In genomic region chr11:88332851-88333250, GRCh38 we compare ENCODE assay signal across 21 cellular contexts. TPM values are rescaled to one million over a fixed set of nuclear protein-coding genes. Genes with fewer than 3 reads are reported as not detected.
DNase-seq lines count a peak whose midpoint lies in the region; ATAC-seq and TF ChIP-seq lines count a peak whose summit lies in the region.
"Had no signal": no experiment of that assay in that cellular context is flagged by ENCODE, and none has a peak within 500 bp of the region (broad histone marks: within the 10 kb centered on the region; RNA-seq: fewer than 3 reads in every experiment).

No MANE protein-coding gene starts in this region.

- no peak overlapping the region for H3K4me3 Mint-ChIP-seq in T-helper 17 cell

- peaks cover 28% of the 10 kb centered on the region for H3K4me1 ChIP-seq in iPS-20b (ENCODE audit: insufficient read depth, low read length)

- DNase-seq in AG20443 (ENCODE audit: low spot score) (peak; percentile 14), EH (ENCODE audit: low read depth) (peak; percentile 33), DMS 273 (lab: John Stamatoyannopoulos, UW; ENCODE audit: unreplicated experiment) (no peak), T-helper 17 cell (no peak), OCI-M1 (lab: John Stamatoyannopoulos, UW) (no peak)
- DNase-seq: activated CD4-positive, CD25-positive, alpha-beta regulatory T cell treated with anti-CD3 and anti-CD28 coated beads, Interleukin-2, amount 50 U/mL, for 72 hours; amniotic stem cell; cerebellar nuclear complex; COR-L47; effector CD4-positive, alpha-beta T cell; glutamatergic neuron; GOT3; NCI-H1417 treated with DMSO at 0.1 percent for 48 hours; NCI-H748 treated with DMSO at 0.1 percent for 48 hours; nucleus accumbens; retina; T-helper 9 cell had no signal

- no peaks in the 10 kb centered on the region for H3K27me3 Mint-ChIP-seq in T-helper 17 cell

- H3K4me3 ChIP-seq in WI38 (ENCODE audit: low read depth, low read length) (peak overlapping the region; percentile 96), iPS-20b (ENCODE audit: low read length) (peak overlapping the region; percentile 17; the same call in 1 of the 2 replicates)
- H3K4me3 ChIP-seq: esophagus muscularis mucosa had no signal

- H3K4me1 Mint-ChIP-seq in T-helper 17 cell = peaks cover 39% of the 10 kb centered on the region

- H3K36me3 Mint-ChIP-seq in T-helper 17 cell (ENCODE audit: low read depth) = peaks cover 13% of the 10 kb centered on the region

- no peak overlapping the region for H3K9ac ChIP-seq in iPS-20b (ENCODE audit: low read depth, low read length)

- no peaks in the 10 kb centered on the region for H3K9me3 ChIP-seq in iPS-20b (ENCODE audit: insufficient read depth, low read depth, low read length)
- H3K9me3 ChIP-seq in T-helper 17 cell (ENCODE audit: control insufficient read depth, low read length, poor library complexity, severe bottlenecking) = no peaks in the 10 kb centered on the region
- H3K9me3 ChIP-seq: esophagus muscularis mucosa had no signal

- no peak overlapping the region for H3K27ac Mint-ChIP-seq in T-helper 17 cell

- ATAC-seq in GM19328 (IDR thresholded peaks at IDR 0.05; ENCODE audit: unreplicated experiment) = no peak
- no peak for ATAC-seq in T-helper 17 cell

- TF ChIP-seq CTCF in WI38 (IDR thresholded peaks at IDR 0.05; ENCODE audit: low read depth, low read length) = no peak

- H3K27ac ChIP-seq in iPS-20b (ENCODE audit: low read length) = no peak overlapping the region
- H3K27ac ChIP-seq: esophagus muscularis mucosa had no signal

- H3K27me3 ChIP-seq in iPS-20b (ENCODE audit: insufficient read depth, low read length) = no peaks in the 10 kb centered on the region
- H3K27me3 ChIP-seq: esophagus muscularis mucosa had no signal

- peaks cover 81% of the 10 kb centered on the region for H3K36me3 ChIP-seq in iPS-20b (ENCODE audit: insufficient read depth, low read depth, low read length)

RNA-seq across cellular contexts. Expression of gene CTSC, which starts 4.7 kb away (rescaled TPM):
- 10 to 100 TPM; 52.8 to 69.8 TPM for total RNA-seq in T-helper 17 cell

Comparison
In these comparisons a context has a peak if more than half of its experiments do, and no peak if none do; other contexts are left out.
1. DNase-seq: peak in AG20443 (single experiment) and EH (single experiment); none in DMS 273 (single experiment), T-helper 17 cell (0 of 3) and OCI-M1 (single experiment).